ENCODE assay signal across 16 cellular contexts in genomic region chr2:26174691-26175181, GRCh38. TPM values are rescaled to one million over a fixed set of nuclear protein-coding genes. Genes with fewer than 3 reads are reported as not detected.
DNase-seq lines count a peak whose midpoint lies in the region; ATAC-seq lines count a peak whose summit lies in the region.
"Had no signal": no experiment of that assay in that cellular context is flagged by ENCODE, and none has a peak within 500 bp of the region (broad histone marks: within the 10 kb centered on the region; RNA-seq: fewer than 3 reads in every experiment).

No MANE protein-coding gene starts in this region.

- H3K36me3 Mint-ChIP-seq in activated T-helper 17 cell treated with anti-CD3 and anti-CD28 coated beads, Interleukin-2, amount 50 U/mL, for 72 hours (ENCODE audit: low read depth), result peaks cover 11% of the 10 kb centered on the region

- H3K4me3 Mint-ChIP-seq in activated T-helper 17 cell treated with anti-CD3 and anti-CD28 coated beads, Interleukin-2, amount 50 U/mL, for 72 hours, result peak overlapping the region; percentile 57

- H3K27me3 Mint-ChIP-seq in activated T-helper 17 cell treated with anti-CD3 and anti-CD28 coated beads, Interleukin-2, amount 50 U/mL, for 72 hours, result peaks cover 27% of the 10 kb centered on the region

- peaks cover 2% of the 10 kb centered on the region for H3K27me3 ChIP-seq in layer of hippocampus (ENCODE audit: control insufficient read depth, insufficient read depth, low read length)

- DNase-seq in activated CD8-positive, alpha-beta memory T cell treated with anti-CD3 and anti-CD28 coated beads, Interleukin-2, amount 50 U/mL, for 48 hours, result peak; percentile 53
- no peak for DNase-seq in activated CD8-positive, alpha-beta memory T cell treated with anti-CD3 and anti-CD28 coated beads, Interleukin-2, amount 50 U/mL, for 4 hours
- no peak for DNase-seq in stimulated activated naive CD8-positive, alpha-beta T cell treated with anti-CD3 and anti-CD28 coated beads, Interleukin-15, Interleukin-2, amounts not matched to agents 100 U/mL and 50 U/mL, for 24 hours
- no peak for DNase-seq in iPS-NIHi11 (ENCODE audit: low spot score)
- DNase-seq: DND-41; NCI-H1092; psoas muscle; RPMI8226; stimulated activated CD4-positive, alpha-beta T cell treated with anti-CD3 and anti-CD28 coated beads, Interleukin-2, amount 100 ng/mL, for 48 hours; stimulated activated naive CD4-positive, alpha-beta T cell had no signal

- H3K27ac Mint-ChIP-seq in activated T-helper 17 cell treated with anti-CD3 and anti-CD28 coated beads, Interleukin-2, amount 50 U/mL, for 72 hours, result no peak overlapping the region

- peaks cover 9% of the 10 kb centered on the region for H3K4me1 Mint-ChIP-seq in activated T-helper 17 cell treated with anti-CD3 and anti-CD28 coated beads, Interleukin-2, amount 50 U/mL, for 72 hours

- peak; percentile 13 for ATAC-seq in activated T-helper 17 cell treated with anti-CD3 and anti-CD28 coated beads, Interleukin-2, amount 50 U/mL, for 72 hours (replicated peaks)
- ATAC-seq in stimulated activated naive CD8-positive, alpha-beta T cell treated with anti-CD3 and anti-CD28 coated beads, Interleukin-15, Interleukin-2, amounts not matched to agents 100 U/mL and 50 U/mL, for 24 hours, result peak; percentile 16
- no peak for ATAC-seq in GM18873 (IDR thresholded peaks at IDR 0.05; ENCODE audit: low FRiP score, unreplicated experiment)
- no peak for ATAC-seq in HG03045 (IDR thresholded peaks at IDR 0.05; ENCODE audit: unreplicated experiment)
- ATAC-seq: psoas muscle had no signal

- H3K9me3 Mint-ChIP-seq in activated T-helper 17 cell treated with anti-CD3 and anti-CD28 coated beads, Interleukin-2, amount 50 U/mL, for 72 hours, result no peaks in the 10 kb centered on the region

- peak overlapping the region; percentile 21 for H3K27ac ChIP-seq in layer of hippocampus (ENCODE audit: low read depth, low read length)
- H3K27ac ChIP-seq: ascending aorta, psoas muscle had no signal

RNA-seq across cellular contexts. Expression of gene GAREM2, which starts 1.8 kb away (rescaled TPM):
- 1 to 10 TPM; 2.1 TPM for total RNA-seq in activated T-helper 17 cell treated with anti-CD3 and anti-CD28 coated beads, Interleukin-2, amount 50 U/mL, for 72 hours
- total RNA-seq: H4 had no signal

Comparison
In these comparisons a context has a peak if more than half of its experiments do, and no peak if none do; other contexts are left out.
1. ATAC-seq: peak in activated T-helper 17 cell treated with anti-CD3 and anti-CD28 coated beads, Interleukin-2, amount 50 U/mL, for 72 hours (single experiment) and stimulated activated naive CD8-positive, alpha-beta T cell treated with anti-CD3 and anti-CD28 coated beads, Interleukin-15, Interleukin-2, amounts not matched to agents 100 U/mL and 50 U/mL, for 24 hours (single experiment); none in GM18873 (single experiment) and HG03045 (single experiment).